In genomic region chr9:126625329-126626116, GRCh38 we compare ENCODE assay signal across 1 cellular context.
TF ChIP-seq lines count a peak whose summit lies in the region.

No MANE protein-coding gene starts in this region.

TF ChIP-seq in SK-N-SH, 30 proteins besides CTCF, POLR2A, EP300 and RAD21 (continued from another document):
- no peak for TF ChIP-seq TCF12 (IDR thresholded peaks at IDR 0.05)
- no peak for TF ChIP-seq USF1 (IDR thresholded peaks at IDR 0.05; ENCODE audit: borderline replicate concordance, low read depth)
- no peak for TF ChIP-seq RCOR1 (IDR thresholded peaks at IDR 0.05; ENCODE audit: low read length)
- TF ChIP-seq SMC3 (IDR thresholded peaks at IDR 0.05; ENCODE audit: low read depth, low read length): no peak
- no peak for TF ChIP-seq RFX5 (IDR thresholded peaks at IDR 0.05; ENCODE audit: low read length)
- TF ChIP-seq MXI1 (IDR thresholded peaks at IDR 0.05; ENCODE audit: low read depth, low read length): no peak
- TF ChIP-seq ELF1 (IDR thresholded peaks at IDR 0.05): no peak
